Comparison of ENCODE assay signal across 26 cellular contexts in the genomic region with DNA sequence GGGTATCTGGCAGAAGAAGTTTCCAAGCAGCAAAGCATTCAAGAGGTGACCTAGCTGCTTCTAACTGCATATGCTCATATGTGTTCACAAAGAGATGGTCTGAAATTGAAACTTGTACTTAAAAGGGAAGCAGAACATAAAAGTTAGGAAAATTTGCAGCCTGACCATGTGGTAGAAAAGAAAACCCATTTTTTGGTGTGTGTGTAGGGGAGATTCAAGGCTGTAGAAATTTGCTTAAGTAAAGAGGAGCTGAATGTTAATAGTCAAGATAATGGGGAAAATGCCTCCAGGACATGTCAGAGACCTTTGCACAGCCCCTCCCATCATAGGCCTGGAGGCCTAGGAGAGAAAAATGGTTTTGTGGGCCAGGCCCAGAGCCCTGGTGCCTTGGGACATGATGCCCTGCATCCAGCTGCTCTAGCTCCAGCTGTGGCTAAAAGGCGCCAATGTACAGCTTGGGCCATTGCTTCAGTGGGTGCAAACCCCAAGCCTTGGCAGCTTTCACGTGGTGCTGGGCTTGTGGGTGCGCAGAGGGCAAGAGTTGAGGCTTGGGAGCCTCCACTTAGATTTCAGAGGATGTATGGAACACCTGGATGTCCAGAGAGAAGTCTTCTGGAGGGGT.
"Had no signal": no experiment of that assay in that cellular context is flagged by ENCODE, and none has a peak within 500 bp of the region (broad histone marks: within the 10 kb centered on the region; RNA-seq: fewer than 3 reads in every experiment).

No MANE protein-coding gene starts in this region.

- DNase-seq: activated CD4-positive, alpha-beta memory T cell treated with anti-CD3 and anti-CD28 coated beads for 36 hours; activated CD4-positive, alpha-beta T cell treated with anti-CD3 and anti-CD28 coated beads for 36 hours; activated CD4-positive, alpha-beta T cell treated with anti-CD3 and anti-CD28 coated beads, Interleukin-2, amount 10 ng/mL, durations not matched to agents 24 days and 14 days; activated CD4-positive, CD25-positive, alpha-beta regulatory T cell; activated CD4-positive, CD25-positive, alpha-beta regulatory T cell treated with anti-CD3 and anti-CD28 coated beads, Interleukin-2, amount 50 U/mL, for 72 hours; activated CD8-positive, alpha-beta memory T cell treated with anti-CD3 and anti-CD28 coated beads, Interleukin-2, amount 10 ng/mL, durations not matched to agents 7 days and 5 days; activated CD8-positive, alpha-beta memory T cell treated with anti-CD3 and anti-CD28 coated beads, Interleukin-2, amount 50 U/mL, for 4 hours; activated CD8-positive, alpha-beta T cell treated with anti-CD3 and anti-CD28 coated beads, Interleukin-2, amount 10 ng/mL, durations not matched to agents 7 days and 5 days; activated gamma-delta T cell; activated naive CD4-positive, alpha-beta T cell; activated naive CD4-positive, alpha-beta T cell treated with anti-CD3 and anti-CD28 coated beads, Interleukin-2, amount 10 ng/mL, durations not matched to agents 7 days and 5 days; activated T-cell treated with anti-CD3 and anti-CD28 coated beads, Interleukin-2, amount 50 U/mL, for 1 hour; activated T-cell treated with anti-CD3 and anti-CD28 coated beads, Interleukin-2, amount 50 U/mL, for 72 hours; amniotic stem cell; anterior cingulate cortex; body of pancreas; caudate nucleus; cerebellar nuclear complex; colonic mucosa; effector CD8-positive, alpha-beta T cell; foreskin fibroblast; head of caudate nucleus; hippocampal formation; T-helper 2 cell had no signal

- H3K4me1 ChIP-seq: colonic mucosa had no signal

- ATAC-seq: activated CD4-positive, alpha-beta T cell treated with anti-CD3 and anti-CD28 coated beads for 36 hours; activated CD8-positive, alpha-beta memory T cell treated with anti-CD3 and anti-CD28 coated beads, Interleukin-2, amount 10 ng/mL, durations not matched to agents 7 days and 5 days; activated CD8-positive, alpha-beta T cell treated with anti-CD3 and anti-CD28 coated beads, Interleukin-2, amount 10 ng/mL, durations not matched to agents 7 days and 5 days; activated naive CD4-positive, alpha-beta T cell treated with anti-CD3 and anti-CD28 coated beads, Interleukin-2, amount 50 U/mL, for 72 hours; activated T-cell treated with anti-CD3 and anti-CD28 coated beads, Interleukin-2, amount 50 U/mL, for 72 hours; body of pancreas; esophagus mucosa had no signal

- H3K27me3 ChIP-seq: body of pancreas, colonic mucosa had no signal

- H3K9me3 ChIP-seq: colonic mucosa had no signal

- H3K27ac Mint-ChIP-seq: activated CD4-positive, alpha-beta memory T cell treated with anti-CD3 and anti-CD28 coated beads for 36 hours; activated CD4-positive, alpha-beta T cell treated with anti-CD3 and anti-CD28 coated beads for 36 hours; activated CD4-positive, alpha-beta T cell treated with anti-CD3 and anti-CD28 coated beads, Interleukin-2, amount 10 ng/mL, durations not matched to agents 24 days and 14 days; activated CD8-positive, alpha-beta memory T cell treated with anti-CD3 and anti-CD28 coated beads, Interleukin-2, amount 10 ng/mL, durations not matched to agents 7 days and 5 days; activated CD8-positive, alpha-beta T cell treated with anti-CD3 and anti-CD28 coated beads, Interleukin-2, amount 10 ng/mL, durations not matched to agents 7 days and 5 days; activated naive CD4-positive, alpha-beta T cell treated with anti-CD3 and anti-CD28 coated beads, Interleukin-2, amount 10 ng/mL, durations not matched to agents 7 days and 5 days; activated naive CD4-positive, alpha-beta T cell treated with anti-CD3 and anti-CD28 coated beads, Interleukin-2, amount 50 U/mL, for 72 hours; activated T-cell treated with anti-CD3 and anti-CD28 coated beads, Interleukin-2, amount 50 U/mL, for 72 hours had no signal

- H3K4me3 Mint-ChIP-seq: activated CD4-positive, alpha-beta memory T cell treated with anti-CD3 and anti-CD28 coated beads for 36 hours; activated CD4-positive, alpha-beta T cell treated with anti-CD3 and anti-CD28 coated beads for 36 hours; activated CD4-positive, alpha-beta T cell treated with anti-CD3 and anti-CD28 coated beads, Interleukin-2, amount 10 ng/mL, durations not matched to agents 24 days and 14 days; activated CD8-positive, alpha-beta memory T cell treated with anti-CD3 and anti-CD28 coated beads, Interleukin-2, amount 10 ng/mL, durations not matched to agents 7 days and 5 days; activated CD8-positive, alpha-beta T cell treated with anti-CD3 and anti-CD28 coated beads, Interleukin-2, amount 10 ng/mL, durations not matched to agents 7 days and 5 days; activated naive CD4-positive, alpha-beta T cell treated with anti-CD3 and anti-CD28 coated beads, Interleukin-2, amount 10 ng/mL, durations not matched to agents 7 days and 5 days; activated T-cell treated with anti-CD3 and anti-CD28 coated beads, Interleukin-2, amount 50 U/mL, for 72 hours had no signal

- H3K4me1 Mint-ChIP-seq: activated CD4-positive, alpha-beta T cell treated with anti-CD3 and anti-CD28 coated beads for 36 hours; activated CD4-positive, alpha-beta T cell treated with anti-CD3 and anti-CD28 coated beads, Interleukin-2, amount 10 ng/mL, durations not matched to agents 24 days and 14 days; activated CD8-positive, alpha-beta memory T cell treated with anti-CD3 and anti-CD28 coated beads, Interleukin-2, amount 10 ng/mL, durations not matched to agents 7 days and 5 days; activated naive CD4-positive, alpha-beta T cell treated with anti-CD3 and anti-CD28 coated beads, Interleukin-2, amount 10 ng/mL, durations not matched to agents 7 days and 5 days had no signal

- H3K36me3 ChIP-seq: colonic mucosa had no signal

- H3K27ac ChIP-seq: body of pancreas, colonic mucosa had no signal

- H3K27me3 Mint-ChIP-seq: activated CD4-positive, alpha-beta memory T cell treated with anti-CD3 and anti-CD28 coated beads for 36 hours; activated CD4-positive, alpha-beta T cell treated with anti-CD3 and anti-CD28 coated beads for 36 hours; activated CD4-positive, alpha-beta T cell treated with anti-CD3 and anti-CD28 coated beads, Interleukin-2, amount 10 ng/mL, durations not matched to agents 24 days and 14 days; activated CD8-positive, alpha-beta memory T cell treated with anti-CD3 and anti-CD28 coated beads, Interleukin-2, amount 10 ng/mL, durations not matched to agents 7 days and 5 days had no signal

- H3K4me3 ChIP-seq: body of pancreas, colonic mucosa had no signal
